Comparison of ENCODE assay signal across 6 cellular contexts in the genomic region with DNA sequence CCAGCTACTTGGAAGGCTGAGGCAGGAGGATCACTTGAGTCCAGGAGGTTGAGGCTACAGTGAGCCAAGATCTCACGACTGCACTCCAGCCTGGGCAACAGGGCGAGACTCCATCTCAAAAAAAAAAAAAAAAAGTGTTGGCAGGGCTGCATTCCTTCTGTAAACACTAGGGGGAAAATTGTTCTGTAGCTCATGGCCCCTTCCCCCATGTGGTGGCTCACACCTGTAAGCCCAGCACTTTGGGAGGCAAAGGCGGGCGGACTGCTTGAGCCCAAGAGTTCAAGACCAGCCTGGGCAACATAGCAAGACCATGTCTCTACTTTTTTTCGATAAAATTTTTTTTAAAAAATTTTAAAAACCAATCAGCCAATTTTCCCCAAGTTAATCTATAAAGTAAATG. TPM values are rescaled to one million over a fixed set of nuclear protein-coding genes. Genes with fewer than 3 reads are reported as not detected.
DNase-seq lines count a peak whose midpoint lies in the region; ATAC-seq, FAIRE-seq and TF ChIP-seq lines count a peak whose summit lies in the region.
"Not testable (repeated sequence)": the region's sequence is repeated elsewhere in the genome, so short reads cannot be mapped to it uniquely, and the experiment has no call there.

No MANE protein-coding gene starts in this region.

- not testable (repeated sequence) for H3K4me3 ChIP-seq in DND-41 (ENCODE audit: low read depth in 1 of 2, low read length in 2 of 2); K562; retinal pigment epithelial cell (ENCODE audit: low read length)

- not testable (repeated sequence) for H3K18ac ChIP-seq in H9 (ENCODE audit: insufficient read length, low read depth, low read length)

- H3K23me2 ChIP-seq in H9 (ENCODE audit: insufficient read length, low read depth, low read length, poor library complexity, severe bottlenecking) = not testable (repeated sequence)

- not testable (repeated sequence) for H3K4me1 Mint-ChIP-seq in H9

- not testable (repeated sequence) for H4K5ac ChIP-seq in H9 (ENCODE audit: insufficient read length, low read depth, low read length)

- H3K4me1 ChIP-seq in DND-41 (ENCODE audit: insufficient read depth, low read length); H9 (ENCODE audit: insufficient read depth, low read length); foreskin keratinocyte: not testable (repeated sequence)
- peaks cover 7 to 23% of the 10 kb centered on the region in 2 experiments; a peak in 4 of 5 replicates for H3K4me1 ChIP-seq in K562 (replicated peaks in 1 of 2; ENCODE audit: control insufficient read depth in 2 of 2, insufficient read depth in 2 of 2, low read length in 2 of 2)

- H3K36me3 ChIP-seq in DND-41 (ENCODE audit: insufficient read depth, low read length) = peaks cover 20% of the 10 kb centered on the region
- H3K36me3 ChIP-seq in K562 (ENCODE audit: control insufficient read depth, insufficient read depth, low read length) = peaks cover 45% of the 10 kb centered on the region; the same call in 2 of the 3 replicates

- H2BK15ac ChIP-seq in H9 (ENCODE audit: low read depth, low read length) = not testable (repeated sequence)

- H3K79me1 ChIP-seq in H9 (ENCODE audit: insufficient read depth, low read depth, low read length, poor library complexity, severe bottlenecking) = not testable (repeated sequence)

- not testable (repeated sequence) for H3K23ac ChIP-seq in H9 (ENCODE audit: insufficient read length, low read depth, low read length)

- not testable (repeated sequence) for TF ChIP-seq EP300 in K562 (IDR thresholded peaks at IDR 0.05; ENCODE audit: low read length)

- not testable (repeated sequence) for H4K20me1 ChIP-seq in DND-41 (ENCODE audit: insufficient read depth, low read length); H9 (ENCODE audit: control insufficient read depth, insufficient read depth, insufficient read length); K562 (replicated peaks; ENCODE audit: control insufficient read depth, insufficient read depth, low read length)

- H3K27me3 Mint-ChIP-seq in H9 (ENCODE audit: low read depth) = not testable (repeated sequence)

- not testable (repeated sequence) for H3K9me3 ChIP-seq in DND-41 (ENCODE audit: insufficient read depth, low read length, severe bottlenecking); H9 (ENCODE audit: control insufficient read depth, low read depth, low read length); K562 (replicated peaks; ENCODE audit: control insufficient read depth, insufficient read depth, low read depth, low read length)

- POLR2A ChIA-PET in K562 (lab: Yijun Ruan, JAX) = interaction anchor here (0.6 to 1.1 kb wide), 2 partner anchors 137 to 156 kb away, joined by 3 read pairs; no protein-coding TSS in a partner anchor

- not testable (repeated sequence) for H3K9me3 Mint-ChIP-seq in H9

- H3K4ac ChIP-seq in H9 (ENCODE audit: low read depth, low read length) = not testable (repeated sequence)

- H4K8ac ChIP-seq in H9 (replicated peaks; ENCODE audit: insufficient read length, low read depth, low read length) = not testable (repeated sequence)

- H3K27ac Mint-ChIP-seq in H9 = not testable (repeated sequence)

- H3K27me3 ChIP-seq in DND-41 (ENCODE audit: insufficient read depth, low read length, poor library complexity); H9 (ENCODE audit: insufficient read depth, low read length); K562 (ENCODE audit: control insufficient read depth in 2 of 2, insufficient read depth in 2 of 2, low read length in 2 of 2); foreskin keratinocyte: not testable (repeated sequence)

- TF ChIP-seq POLR2A in K562 (conservative IDR thresholded peaks at IDR 0.05) = not testable (repeated sequence)

- H2BK12ac ChIP-seq in H9 (ENCODE audit: insufficient read length, low read depth, low read length) = not testable (repeated sequence)

- H3K56ac ChIP-seq in H9 (ENCODE audit: insufficient read length, low read depth, low read length) = not testable (repeated sequence)

- H2BK20ac ChIP-seq in H9 (ENCODE audit: low read depth, low read length, poor library complexity, severe bottlenecking) = not testable (repeated sequence)

- H3K9me1 ChIP-seq in K562 (ENCODE audit: control insufficient read depth, insufficient read depth, low read length) = not testable (repeated sequence)

- BruUV-seq in K562 (replicated peaks; lab: Mats Ljungman, UMichigan) = not testable (repeated sequence)

- H2AFZ ChIP-seq in DND-41 (ENCODE audit: low read depth, low read length); H9 (ENCODE audit: low read length); K562 (ENCODE audit: low read depth, low read length): not testable (repeated sequence)

- not testable (repeated sequence) for H3K36me3 Mint-ChIP-seq in H9 (ENCODE audit: insufficient read depth in 1 of 3, low read depth in 3 of 3)

- H3K79me2 ChIP-seq in DND-41 (ENCODE audit: insufficient read depth, low read length); H9 (ENCODE audit: insufficient read depth, low read length): not testable (repeated sequence)
- peaks cover 14% of the 10 kb centered on the region for H3K79me2 ChIP-seq in K562 (ENCODE audit: control insufficient read depth, insufficient read depth, low read length)

- not testable (repeated sequence) for H4K91ac ChIP-seq in H9 (ENCODE audit: insufficient read length, low read depth, low read length)

- H2BK120ac ChIP-seq in H9 (ENCODE audit: low read depth, low read length, poor library complexity, severe bottlenecking) = not testable (repeated sequence)

- not testable (repeated sequence) for H3K4me2 ChIP-seq in DND-41 (ENCODE audit: insufficient read depth, low read length); H9 (ENCODE audit: insufficient read depth, insufficient read length, low read length); K562 (ENCODE audit: insufficient read depth, low read length)

- WGBS in H9 (ENCODE audit: extremely low coverage, insufficient read length, low lambda C conversion rate) = no CpG with 5 or more reads among the region's 5 CpGs
- 96% methylated on average over 5 of the region's 5 CpGs for WGBS in K562 (ENCODE audit: insufficient coverage, low coverage, missing lambda C conversion rate)

- H2AK5ac ChIP-seq in H9 (ENCODE audit: insufficient read length, low read length) = not testable (repeated sequence)

- intact Hi-C loops in K562 (cut with micrococcal nuclease) = not testable (repeated sequence)

- not testable (repeated sequence) for ATAC-seq in DND-41 (ENCODE audit: insufficient read depth, low read depth); K562; foreskin keratinocyte

- TF ChIP-seq RAD21 in K562 (CRISPR knock-in tag; conservative IDR thresholded peaks at IDR 0.05 in 1 of 2, IDR thresholded peaks at IDR 0.05 in 1 of 2) = not testable (repeated sequence)

- H3K4me3 Mint-ChIP-seq in H9 = not testable (repeated sequence)

- not testable (repeated sequence) for FAIRE-seq in K562 (lab: Jason Lieb, UNC)

- not testable (repeated sequence) for H2BK5ac ChIP-seq in H9 (ENCODE audit: insufficient read length, low read length)

- DNase-seq in DND-41 = peak; percentile 24
- not testable (repeated sequence) for DNase-seq in H9; foreskin keratinocyte; retinal pigment epithelial cell (ENCODE audit: low read depth)
- peak; percentile 22 for DNase-seq in NCI-H82 (lab: John Stamatoyannopoulos, UW)
- peak in 1 of 4 experiments; percentile 26 for DNase-seq in K562 (ENCODE audit: extremely low read depth in 1 of 4, low spot score in 3 of 4)

- H3K27ac ChIP-seq in DND-41 (ENCODE audit: low read length); H9 (ENCODE audit: insufficient read length, low read depth, low read length); K562 (ENCODE audit: extremely low read depth, low read depth, low read length); foreskin keratinocyte: not testable (repeated sequence)

- TF ChIP-seq CTCF in DND-41 (IDR thresholded peaks at IDR 0.05; ENCODE audit: borderline replicate concordance, extremely low read depth, low read length, poor library complexity, severe bottlenecking) (peak; percentile 29), H9 (conservative IDR thresholded peaks at IDR 0.05) (peak; percentile 42; the same call in 2 of the 3 replicates), K562 (IDR thresholded peaks at IDR 0.05 in 2 of 3, conservative IDR thresholded peaks at IDR 0.05 in 1 of 3; ENCODE audit: insufficient read depth in 2 of 3, low read depth in 1 of 3, low read length in 3 of 3) (peak in 1 of 3 experiments; percentile 13; a peak in 1 of 6 replicates), foreskin keratinocyte (conservative IDR thresholded peaks at IDR 0.05) (peak; percentile 17), retinal pigment epithelial cell (conservative IDR thresholded peaks at IDR 0.05; ENCODE audit: low read depth, low read length) (peak; percentile 16)

- H3T11ph ChIP-seq in H9 (ENCODE audit: low read length) = not testable (repeated sequence)

- CTCF ChIA-PET in K562 (lab: Yijun Ruan, JAX; ENCODE audit: low intra/inter-chr PET ratio) = not testable (repeated sequence)

- not testable (repeated sequence) for H3K14ac ChIP-seq in H9 (ENCODE audit: insufficient read depth, low read length)

- H3K9ac ChIP-seq in DND-41 (ENCODE audit: low read depth, low read length); H9 (ENCODE audit: extremely low read depth, insufficient read length, low read length); K562 (ENCODE audit: insufficient read depth in 1 of 2, low read depth in 2 of 2, low read length in 2 of 2): not testable (repeated sequence)

- in situ Hi-C loops in K562 (cut with MboI) = not testable (repeated sequence)

RNA-seq across cellular contexts. Expression of gene ZNF446, which starts 8.2 kb away (rescaled TPM):
- total RNA-seq in H9 (2021) = 7.6 and 8.4 TPM in 2 replicates
- total RNA-seq in K562 (2011; cell fraction: chromatin; rRNA removed; ENCODE audit: low replicate concordance) = 3.8 and 13.1 TPM in 2 replicates
- total RNA-seq in K562 (2011; cell fraction: nucleolus; rRNA removed) = 12.1 and 13.7 TPM in 2 replicates
- total RNA-seq in K562 (2011; cell fraction: nucleoplasm; rRNA removed) = 5.5 and 8.0 TPM in 2 replicates
- 4.2 and 4.8 TPM in 2 replicates for total RNA-seq in K562 (2014; rRNA removed)
- total RNA-seq in K562 (2014; rRNA removed; fragmentation: Illumina TruSeq; extraction: Trizol) = 0.64 and 0.95 TPM in 2 replicates
- total RNA-seq in K562 (2015; rRNA removed; fragmentation: Illumina TruSeq; extraction: Trizol) = 2.5 and 3.3 TPM in 2 replicates
- 3.5 and 4.3 TPM in 2 replicates for total RNA-seq in K562 (2021)
- 1.2 and 2.7 TPM in 2 replicates for polyA plus RNA-seq in K562 (2011; rRNA removed)
- polyA plus RNA-seq in K562 (2011; cell fraction: cytosol; rRNA removed) = 2.4 and 5.3 TPM in 2 replicates
- polyA plus RNA-seq in K562 (2011; cell fraction: nucleus; rRNA removed) = 6.9 and 8.9 TPM in 2 replicates
- 5.5 and 10.1 TPM in 2 replicates for polyA plus RNA-seq in K562 (2012)
- polyA plus RNA-seq in K562 (2014; fragmentation: Illumina TruSeq; extraction: Trizol) = 1.2 and 2.4 TPM in 2 replicates
- under 1 TPM; 0.07 to 0.17 TPM for polyA plus RNA-seq in K562 (2014; fragmentation: Nextera tagmentation; extraction: Ambion mirVana)
- polyA plus RNA-seq in K562 (2014; rRNA removed) = 2.6 and 3.9 TPM in 2 replicates
- polyA minus RNA-seq in K562 (2011; rRNA and poly(A)+ RNA removed) = 1.5 and 1.9 TPM in 2 replicates
- 1.4 and 2.4 TPM in 2 replicates for polyA minus RNA-seq in K562 (2011; cell fraction: cytosol; rRNA and poly(A)+ RNA removed)
- polyA minus RNA-seq in K562 (2011; cell fraction: nucleus; rRNA and poly(A)+ RNA removed) = 6.5 and 8.3 TPM in 2 replicates
- total RNA-seq in foreskin keratinocyte = 5.1 and 5.7 TPM in 2 replicates
- polyA plus RNA-seq in foreskin keratinocyte = 4.9 and 5.6 TPM in 2 replicates

RNA-seq across cellular contexts. Expression of gene ZNF324, which starts 17.5 kb away (rescaled TPM):
- total RNA-seq in H9 (2021) (12.7 and 14.8 TPM in 2 replicates), K562 (2014; rRNA removed) (15.4 and 15.8 TPM in 2 replicates), K562 (2014; rRNA removed; fragmentation: Illumina TruSeq; extraction: Trizol) (3.0 and 3.5 TPM in 2 replicates), K562 (2015; rRNA removed; fragmentation: Illumina TruSeq; extraction: Trizol) (9.6 and 11.0 TPM in 2 replicates), K562 (2021) (14.0 and 16.4 TPM in 2 replicates), foreskin keratinocyte (8.7 and 9.3 TPM in 2 replicates)
- 12.1 and 40.1 TPM in 2 replicates for total RNA-seq in K562 (2011; cell fraction: chromatin; rRNA removed; ENCODE audit: low replicate concordance)
- total RNA-seq in K562 (2011; cell fraction: nucleolus; rRNA removed) = 42.5 and 54.9 TPM in 2 replicates
- total RNA-seq in K562 (2011; cell fraction: nucleoplasm; rRNA removed) = 15.9 and 21.7 TPM in 2 replicates
- polyA plus RNA-seq in K562 (2011; rRNA removed) (4.5 and 5.3 TPM in 2 replicates), K562 (2014; fragmentation: Illumina TruSeq; extraction: Trizol) (4.1 and 6.9 TPM in 2 replicates), K562 (2014; fragmentation: Nextera tagmentation; extraction: Ambion mirVana) (1 to 10 TPM in 1 of 2 experiments, under 1 TPM in 1; 0.92 to 1.2 TPM), K562 (2014; rRNA removed) (7.5 and 8.3 TPM in 2 replicates), foreskin keratinocyte (4.8 and 5.2 TPM in 2 replicates)
- 6.1 and 18.5 TPM in 2 replicates for polyA plus RNA-seq in K562 (2011; cell fraction: cytosol; rRNA removed)
- polyA plus RNA-seq in K562 (2011; cell fraction: nucleus; rRNA removed) = 8.6 and 17.6 TPM in 2 replicates
- 6.9 and 7.9 TPM in 2 replicates for polyA plus RNA-seq in K562 (2012)
- polyA minus RNA-seq in K562 (2011; rRNA and poly(A)+ RNA removed) = 7.5 and 12.5 TPM in 2 replicates
- 9.4 and 10.3 TPM in 2 replicates for polyA minus RNA-seq in K562 (2011; cell fraction: cytosol; rRNA and poly(A)+ RNA removed)
- polyA minus RNA-seq in K562 (2011; cell fraction: nucleus; rRNA and poly(A)+ RNA removed) = 31.7 and 40.8 TPM in 2 replicates

RNA-seq across cellular contexts. Expression of gene SLC27A5, which starts 27.4 kb away (rescaled TPM):
- total RNA-seq in H9 (2021) (16.7 and 17.1 TPM in 2 replicates), K562 (2014; rRNA removed) (101 and 152 TPM in 2 replicates), K562 (2014; rRNA removed; fragmentation: Illumina TruSeq; extraction: Trizol) (29.4 and 48.4 TPM in 2 replicates), K562 (2015; rRNA removed; fragmentation: Illumina TruSeq; extraction: Trizol) (42.2 and 45.2 TPM in 2 replicates), K562 (2021) (58.2 and 67.5 TPM in 2 replicates), foreskin keratinocyte (17.7 and 19.0 TPM in 2 replicates)
- total RNA-seq in K562 (2011; cell fraction: chromatin; rRNA removed; ENCODE audit: low replicate concordance) = 36.1 and 123 TPM in 2 replicates
- 97.2 and 108 TPM in 2 replicates for total RNA-seq in K562 (2011; cell fraction: nucleolus; rRNA removed)
- total RNA-seq in K562 (2011; cell fraction: nucleoplasm; rRNA removed) = 71.8 and 76.0 TPM in 2 replicates
- polyA plus RNA-seq in K562 (2011; rRNA removed) (64.7 and 86.6 TPM in 2 replicates), K562 (2014; fragmentation: Illumina TruSeq; extraction: Trizol) (56.9 and 85.4 TPM in 2 replicates), K562 (2014; fragmentation: Nextera tagmentation; extraction: Ambion mirVana) (100 to 1,000 TPM; 316 to 318 TPM), K562 (2014; rRNA removed) (89.7 and 116 TPM in 2 replicates), foreskin keratinocyte (24.0 and 28.0 TPM in 2 replicates)
- 140 and 167 TPM in 2 replicates for polyA plus RNA-seq in K562 (2011; cell fraction: cytosol; rRNA removed)
- 86.2 and 95.1 TPM in 2 replicates for polyA plus RNA-seq in K562 (2011; cell fraction: nucleus; rRNA removed)
- 59.7 and 101 TPM in 2 replicates for polyA plus RNA-seq in K562 (2012)
- polyA minus RNA-seq in K562 (2011; rRNA and poly(A)+ RNA removed) = 29.8 and 50.1 TPM in 2 replicates
- 24.3 and 35.0 TPM in 2 replicates for polyA minus RNA-seq in K562 (2011; cell fraction: cytosol; rRNA and poly(A)+ RNA removed)
- polyA minus RNA-seq in K562 (2011; cell fraction: nucleus; rRNA and poly(A)+ RNA removed) = 31.1 and 32.6 TPM in 2 replicates

RNA-seq across cellular contexts. Expression of gene ZNF324B, which starts 32.9 kb away (rescaled TPM):
- total RNA-seq in H9 (2021) (6.3 and 8.7 TPM in 2 replicates), K562 (2014; rRNA removed) (12.5 and 13.5 TPM in 2 replicates), K562 (2014; rRNA removed; fragmentation: Illumina TruSeq; extraction: Trizol) (5.8 and 7.5 TPM in 2 replicates), K562 (2015; rRNA removed; fragmentation: Illumina TruSeq; extraction: Trizol) (9.1 and 9.3 TPM in 2 replicates), K562 (2021) (12.6 and 13.2 TPM in 2 replicates), foreskin keratinocyte (6.9 and 7.6 TPM in 2 replicates)
- total RNA-seq in K562 (2011; cell fraction: chromatin; rRNA removed; ENCODE audit: low replicate concordance) = 26.6 and 56.0 TPM in 2 replicates
- 34.7 and 40.7 TPM in 2 replicates for total RNA-seq in K562 (2011; cell fraction: nucleolus; rRNA removed)
- 26.5 and 27.8 TPM in 2 replicates for total RNA-seq in K562 (2011; cell fraction: nucleoplasm; rRNA removed)
- polyA plus RNA-seq in K562 (2011; rRNA removed) (3.5 and 4.7 TPM in 2 replicates), K562 (2014; fragmentation: Illumina TruSeq; extraction: Trizol) (4.9 TPM in 2 replicates), K562 (2014; fragmentation: Nextera tagmentation; extraction: Ambion mirVana) (under 1 TPM; 0.20 to 0.25 TPM), K562 (2014; rRNA removed) (5.7 and 6.2 TPM in 2 replicates), foreskin keratinocyte (2.2 and 2.4 TPM in 2 replicates)
- 3.6 and 10.2 TPM in 2 replicates for polyA plus RNA-seq in K562 (2011; cell fraction: cytosol; rRNA removed)
- polyA plus RNA-seq in K562 (2011; cell fraction: nucleus; rRNA removed) = 4.1 and 9.0 TPM in 2 replicates
- polyA plus RNA-seq in K562 (2012) = 4.5 and 6.6 TPM in 2 replicates
- 7.6 and 16.2 TPM in 2 replicates for polyA minus RNA-seq in K562 (2011; rRNA and poly(A)+ RNA removed)
- polyA minus RNA-seq in K562 (2011; cell fraction: cytosol; rRNA and poly(A)+ RNA removed) = 8.3 and 11.9 TPM in 2 replicates
- 7.8 and 12.2 TPM in 2 replicates for polyA minus RNA-seq in K562 (2011; cell fraction: nucleus; rRNA and poly(A)+ RNA removed)

RNA-seq across cellular contexts. Expression of gene ZBTB45, which starts 35.3 kb away (rescaled TPM):
- total RNA-seq in H9 (2021) (18.7 and 18.8 TPM in 2 replicates), K562 (2014; rRNA removed) (7.2 and 7.8 TPM in 2 replicates), K562 (2014; rRNA removed; fragmentation: Illumina TruSeq; extraction: Trizol) (0.32 and 0.58 TPM in 2 replicates), K562 (2015; rRNA removed; fragmentation: Illumina TruSeq; extraction: Trizol) (2.2 and 2.7 TPM in 2 replicates), K562 (2021) (14.0 and 16.1 TPM in 2 replicates), foreskin keratinocyte (10.0 and 11.0 TPM in 2 replicates)
- total RNA-seq in K562 (2011; cell fraction: chromatin; rRNA removed; ENCODE audit: low replicate concordance) = 5.0 and 18.1 TPM in 2 replicates
- total RNA-seq in K562 (2011; cell fraction: nucleolus; rRNA removed) = 20.8 and 21.2 TPM in 2 replicates
- 9.8 and 10.9 TPM in 2 replicates for total RNA-seq in K562 (2011; cell fraction: nucleoplasm; rRNA removed)
- polyA plus RNA-seq in K562 (2011; rRNA removed) (1.4 and 4.0 TPM in 2 replicates), K562 (2014; fragmentation: Illumina TruSeq; extraction: Trizol) (1.8 and 4.7 TPM in 2 replicates), K562 (2014; fragmentation: Nextera tagmentation; extraction: Ambion mirVana) (under 1 TPM; 0.08 to 0.13 TPM), K562 (2014; rRNA removed) (5.8 and 6.8 TPM in 2 replicates), foreskin keratinocyte (14.7 and 16.5 TPM in 2 replicates)
- polyA plus RNA-seq in K562 (2011; cell fraction: cytosol; rRNA removed) = 3.6 and 10.4 TPM in 2 replicates
- 7.2 and 14.2 TPM in 2 replicates for polyA plus RNA-seq in K562 (2011; cell fraction: nucleus; rRNA removed)
- 11.7 TPM in 2 replicates for polyA plus RNA-seq in K562 (2012)
- 1.9 and 2.0 TPM in 2 replicates for polyA minus RNA-seq in K562 (2011; rRNA and poly(A)+ RNA removed)
- polyA minus RNA-seq in K562 (2011; cell fraction: cytosol; rRNA and poly(A)+ RNA removed) = 5.1 and 6.6 TPM in 2 replicates
- 10.7 and 11.2 TPM in 2 replicates for polyA minus RNA-seq in K562 (2011; cell fraction: nucleus; rRNA and poly(A)+ RNA removed)
